Comparison of ENCODE assay signal across 20 cellular contexts in the genomic region with DNA sequence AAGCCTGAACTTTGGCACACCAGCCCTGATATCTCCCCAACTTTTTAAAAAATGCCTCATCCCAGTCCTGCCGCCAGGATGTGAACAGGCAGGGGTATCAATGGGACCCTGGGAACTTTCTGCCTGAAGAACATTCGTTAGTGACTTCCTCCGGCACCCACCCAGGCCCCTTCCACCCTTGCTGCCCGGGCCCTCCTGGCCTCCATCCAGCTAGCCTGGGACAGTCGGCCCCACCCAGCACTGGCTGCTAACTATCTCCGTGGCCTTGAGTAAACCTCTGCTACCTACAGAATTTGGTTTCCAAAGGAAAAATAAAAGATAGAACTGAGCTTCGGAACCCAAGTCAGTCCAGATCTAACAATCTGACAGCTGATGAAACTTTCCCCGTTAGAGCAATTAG.
"Had no signal": no experiment of that assay in that cellular context is flagged by ENCODE, and none has a peak within 500 bp of the region (broad histone marks: within the 10 kb centered on the region; RNA-seq: fewer than 3 reads in every experiment).

No MANE protein-coding gene starts in this region.

- H3K36me3 ChIP-seq: gastroesophageal sphincter, neutrophil, pancreas, prostate gland had no signal

- H3K27ac ChIP-seq: gastroesophageal sphincter, neutrophil, pancreas, prostate gland had no signal

- H3K9me3 ChIP-seq: gastroesophageal sphincter, neutrophil, pancreas, prostate gland had no signal

- H3K4me1 ChIP-seq: prostate gland had no signal

- DNase-seq: activated CD4-positive, alpha-beta memory T cell treated with anti-CD3 and anti-CD28 coated beads for 36 hours; activated CD4-positive, alpha-beta T cell treated with anti-CD3 and anti-CD28 coated beads, Interleukin-2, amount 10 ng/mL, durations not matched to agents 24 days and 14 days; activated CD4-positive, CD25-positive, alpha-beta regulatory T cell treated with anti-CD3 and anti-CD28 coated beads, Interleukin-2, amount 50 U/mL, for 72 hours; activated CD8-positive, alpha-beta memory T cell treated with anti-CD3 and anti-CD28 coated beads, Interleukin-2, amount 50 U/mL, for 4 hours; activated gamma-delta T cell; activated naive CD4-positive, alpha-beta T cell treated with anti-CD3 and anti-CD28 coated beads, Interleukin-2, amount 10 ng/mL, durations not matched to agents 7 days and 5 days; activated T-cell treated with anti-CD3 and anti-CD28 coated beads, Interleukin-2, amount 50 U/mL, for 1 hour; pancreas; stimulated activated CD4-positive, alpha-beta T cell treated with anti-CD3 and anti-CD28 coated beads, Interleukin-15, amount 100 ng/mL, for 24 hours; stimulated activated CD4-positive, alpha-beta T cell treated with anti-CD3 and anti-CD28 coated beads, Interleukin-2, amount 100 ng/mL, for 24 hours; stimulated activated naive CD4-positive, alpha-beta T cell treated with Interleukin-2 at 50 U/mL for 16 hours; T-helper 17 cell; T1000; trophoblast cell had no signal

- H3K4me3 ChIP-seq: gastroesophageal sphincter, lung, pancreas, prostate gland had no signal

- H3K27me3 ChIP-seq: gastroesophageal sphincter, neutrophil, pancreas had no signal

- ATAC-seq: gastroesophageal sphincter, left lobe of liver, pancreas, SK-N-SH treated with all-trans-retinoic acid at 6 μM for 48 hours, T-helper 17 cell had no signal
